In the genomic region with DNA sequence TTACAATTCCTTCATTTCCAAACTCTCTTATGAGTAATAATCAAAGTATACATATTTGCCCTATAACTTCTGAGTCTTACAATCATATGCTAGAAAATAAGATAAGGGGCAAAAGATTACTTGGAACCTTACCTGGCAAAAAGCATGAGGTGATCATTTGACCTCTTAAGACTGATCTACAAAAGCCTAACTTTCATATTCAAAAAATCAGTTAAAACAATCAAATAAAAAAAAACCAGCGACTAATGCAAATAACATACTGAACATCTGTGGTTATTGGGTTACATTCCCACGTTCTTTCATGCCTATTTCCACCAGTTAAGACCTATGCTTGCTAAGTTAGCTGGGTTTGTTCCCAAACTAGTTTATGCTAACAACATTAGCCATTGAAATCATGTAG, we compare ENCODE assay signal across 10 cellular contexts.
"Had no signal": no experiment of that assay in that cellular context is flagged by ENCODE, and none has a peak within 500 bp of the region (broad histone marks: within the 10 kb centered on the region; RNA-seq: fewer than 3 reads in every experiment).

No MANE protein-coding gene starts in this region.

- ATAC-seq: HCT116 had no signal

- H3K27ac Mint-ChIP-seq: GM23338, H9, HFFc6 had no signal

- H3K4me3 ChIP-seq: GM23248, GM23338, HAP-1 had no signal

- DNase-seq: GM23248, GOT3, H7, H9, HCEC 1CT, HFFc6 had no signal

- H3K9me3 ChIP-seq: HAP-1 had no signal

- H3K9me3 Mint-ChIP-seq: GM23338, H9 had no signal

- FAIRE-seq: H54 had no signal

- H3K27ac ChIP-seq: GM23248 had no signal

- H3K36me3 ChIP-seq: HAP-1 had no signal

- H3K4me3 Mint-ChIP-seq: GM23338, H9, HFFc6 had no signal
